In genomic region chr6:55882731-55883595, GRCh38 we compare ENCODE assay signal across 15 cellular contexts. TPM values are rescaled to one million over a fixed set of nuclear protein-coding genes. Genes with fewer than 3 reads are reported as not detected.
DNase-seq lines count a peak whose midpoint lies in the region; ATAC-seq, FAIRE-seq and TF ChIP-seq lines count a peak whose summit lies in the region.
"Had no signal": no experiment of that assay in that cellular context is flagged by ENCODE, and none has a peak within 500 bp of the region (broad histone marks: within the 10 kb centered on the region; RNA-seq: fewer than 3 reads in every experiment).

No MANE protein-coding gene starts in this region.

- in situ Hi-C loops in astrocyte of the spinal cord (cut with HindIII; ENCODE audit: low sequenced_read_pairs) = no loop called here
- in situ Hi-C loops in HepG2 (cut with HindIII; ENCODE audit: extremely low pct_ligation_motif_present, low pct_unique_long_range_greater_than_20kb) = loop anchor here (10.0 kb wide), 1 partner anchor 268 kb away; no protein-coding TSS in a partner anchor

- H2AFZ ChIP-seq in hepatocyte (no peak overlapping the region), HepG2 (ENCODE audit: low read length) (no peak overlapping the region)

- no peak for TF ChIP-seq CTCF in MCF 10A (IDR thresholded peaks at IDR 0.05; ENCODE audit: unreplicated experiment)
- no peak for TF ChIP-seq CTCF in breast epithelium (IDR thresholded peaks at IDR 0.05)
- no peak for TF ChIP-seq CTCF in astrocyte of the spinal cord (IDR thresholded peaks at IDR 0.05; ENCODE audit: low read depth, low read length)
- TF ChIP-seq CTCF in hepatocyte (IDR thresholded peaks at IDR 0.05; ENCODE audit: poor library complexity) = no peak
- no peak for TF ChIP-seq CTCF in upper lobe of right lung (IDR thresholded peaks at IDR 0.05)
- TF ChIP-seq CTCF in HepG2 (CRISPR knock-in tag; IDR thresholded peaks at IDR 0.05) = no peak

- H3K9me2 ChIP-seq in hepatocyte (replicated peaks; ENCODE audit: insufficient read depth) = no peaks in the 10 kb centered on the region

- no peak overlapping the region for H3K9ac ChIP-seq in HepG2 (ENCODE audit: insufficient read depth, low read depth, low read length)
- H3K9ac ChIP-seq: KMS-11 had no signal

- peak; percentile 43 for ATAC-seq in upper lobe of right lung
- ATAC-seq in HepG2 = no peak

- WGBS in hepatocyte (ENCODE audit: low lambda C conversion rate, missing lambda C conversion rate) = 81% methylated on average over 1 of the region's 1 CpG
- WGBS in HepG2 (ENCODE audit: low lambda C conversion rate) = 3% methylated on average over 1 of the region's 1 CpG

- H3K79me2 ChIP-seq in hepatocyte (no peaks in the 10 kb centered on the region), HepG2 (ENCODE audit: insufficient read depth, low read length) (no peaks in the 10 kb centered on the region)

- H3K9me3 ChIP-seq in breast epithelium (no peaks in the 10 kb centered on the region), hepatocyte (ENCODE audit: low read depth) (no peaks in the 10 kb centered on the region), upper lobe of right lung (no peaks in the 10 kb centered on the region), HepG2 (ENCODE audit: low read length) (no peaks in the 10 kb centered on the region)

- H3K36me3 ChIP-seq in breast epithelium (no peaks in the 10 kb centered on the region), hepatocyte (replicated peaks; ENCODE audit: insufficient read depth, low read depth) (no peaks in the 10 kb centered on the region), upper lobe of right lung (no peaks in the 10 kb centered on the region), HepG2 (replicated peaks in 1 of 2; ENCODE audit: control insufficient read depth in 1 of 2, insufficient read depth in 2 of 2, low read length in 2 of 2) (no peaks in the 10 kb centered on the region)

- peak overlapping the region in 1 of 2 donors; percentile 28 for H3K27ac ChIP-seq in breast epithelium
- H3K27ac ChIP-seq in hepatocyte = no peak overlapping the region
- peak overlapping the region; percentile 15 for H3K27ac ChIP-seq in upper lobe of right lung
- H3K27ac ChIP-seq in HepG2 (ENCODE audit: extremely low read length, insufficient read depth, low read length) = no peak overlapping the region
- H3K27ac ChIP-seq: KMS-11 had no signal

- DNase-seq in MCF 10A (ENCODE audit: unreplicated experiment) (peak; percentile 93), breast epithelium (ENCODE audit: low spot score in 2 of 2) (no peak), astrocyte of the spinal cord (ENCODE audit: low read depth, low spot score) (peak; percentile 83), hepatocyte (ENCODE audit: low spot score) (peak; percentile 15), upper lobe of right lung (no peak), HepG2 (ENCODE audit: low spot score) (no peak), cortex of kidney (lab: John Stamatoyannopoulos, UW) (no peak)
- DNase-seq in effector CD8-positive, alpha-beta T cell (lab: John Stamatoyannopoulos, UW) = no peak
- DNase-seq: 8988T; activated T-cell treated with anti-CD3 and anti-CD28 coated beads, Interleukin-2, amount 50 U/mL, for 48 hours; NCI-H524; stimulated activated CD4-positive, alpha-beta T cell treated with anti-CD3 and anti-CD28 coated beads, Interleukin-15, amount 100 ng/mL, for 24 hours; stimulated activated naive CD4-positive, alpha-beta T cell treated with Interleukin-2 at 50 U/mL for 16 hours had no signal

- peak overlapping the region; percentile 4 for H3K4me3 Mint-ChIP-seq in MCF 10A (ENCODE audit: unreplicated experiment)

- no peaks in the 10 kb centered on the region for H3K27me3 Mint-ChIP-seq in MCF 10A (ENCODE audit: insufficient read depth, unreplicated experiment)

- H3K4me1 ChIP-seq in breast epithelium (no peaks in the 10 kb centered on the region), hepatocyte (ENCODE audit: insufficient read depth) (peaks cover 7% of the 10 kb centered on the region), upper lobe of right lung (peaks cover 5% of the 10 kb centered on the region), HepG2 (ENCODE audit: insufficient read depth, low read length) (peaks cover 15% of the 10 kb centered on the region)

- TF ChIP-seq POLR2A in breast epithelium (IDR thresholded peaks at IDR 0.05) (no peak), HepG2 (IDR thresholded peaks at IDR 0.05; ENCODE audit: insufficient read depth in 1 of 2, low read depth in 2 of 2, low read length in 2 of 2) (no peak)

- intact Hi-C loops in MCF 10A (cut with micrococcal nuclease) = loop anchor here (2.0 to 10.0 kb wide), 5 partner anchors 70 to 412 kb away; no protein-coding TSS in a partner anchor
- intact Hi-C loops in breast epithelium (cut with DNase I; ENCODE audit: low total_unique reads) = no loop called here
- intact Hi-C loops in upper lobe of right lung (cut with DNase I) = no loop called here
- intact Hi-C loops in HepG2 (cut with micrococcal nuclease; ENCODE audit: unreplicated experiment) = no loop called here

- H3K36me3 Mint-ChIP-seq in MCF 10A (ENCODE audit: insufficient read depth, unreplicated experiment) = no peaks in the 10 kb centered on the region

- CTCF ChIA-PET in MCF 10A (lab: Yijun Ruan, JAX) (interaction anchor here (0.5 to 9.6 kb wide), 5 partner anchors 51 to 437 kb away, joined by 3 to 77 read pairs (median 5); no protein-coding TSS in a partner anchor), HepG2 (lab: Yijun Ruan, JAX; ENCODE audit: low intra/inter-chr PET ratio, low total read pairs) (no interaction called here)

- POLR2A ChIA-PET in MCF 10A (lab: Yijun Ruan, JAX) (interaction anchor here (0.8 to 4.2 kb wide), 8 partner anchors 14 to 606 kb away, joined by 3 to 24 read pairs (median 3); no protein-coding TSS in a partner anchor), HepG2 (lab: Yijun Ruan, JAX) (no interaction called here)

- no peak for FAIRE-seq in HepG2 (lab: Jason Lieb, UNC)

- H3K27ac Mint-ChIP-seq in MCF 10A (ENCODE audit: low read depth, unreplicated experiment) = peak overlapping the region; percentile 32

- H3K4me3 ChIP-seq in breast epithelium (no peak overlapping the region), astrocyte of the spinal cord (ENCODE audit: low read depth, low read length) (no peak overlapping the region), hepatocyte (no peak overlapping the region), upper lobe of right lung (no peak overlapping the region), HepG2 (replicated peaks in 1 of 3; ENCODE audit: insufficient read depth in 1 of 3, low read depth in 2 of 3, low read length in 3 of 3) (no peak overlapping the region)

- no peak overlapping the region for H3K4me2 ChIP-seq in hepatocyte
- no peak overlapping the region for H3K4me2 ChIP-seq in HepG2 (ENCODE audit: low read depth, low read length)
- H3K4me2 ChIP-seq: KMS-11 had no signal

- no peaks in the 10 kb centered on the region for H3K9me3 Mint-ChIP-seq in MCF 10A (ENCODE audit: unreplicated experiment)

- H3K27me3 ChIP-seq in breast epithelium (no peaks in the 10 kb centered on the region), hepatocyte (no peaks in the 10 kb centered on the region), upper lobe of right lung (no peaks in the 10 kb centered on the region), HepG2 (ENCODE audit: control insufficient read depth in 1 of 2, insufficient read depth in 2 of 2, low read length in 2 of 2) (no peaks in the 10 kb centered on the region)

- TF ChIP-seq EP300 in HepG2 (IDR thresholded peaks at IDR 0.05; ENCODE audit: low read depth in 2 of 2, low read length in 2 of 2) = no peak
- no peak for TF ChIP-seq EP300 in HepG2 (CRISPR knock-in tag; IDR thresholded peaks at IDR 0.05; ENCODE audit: borderline replicate concordance)

- H4K20me1 ChIP-seq in hepatocyte (ENCODE audit: insufficient read depth, poor library complexity, severe bottlenecking) (no peaks in the 10 kb centered on the region), HepG2 (ENCODE audit: insufficient read depth, low read length) (no peaks in the 10 kb centered on the region)

- H3K4me1 Mint-ChIP-seq in MCF 10A (ENCODE audit: insufficient read depth, unreplicated experiment) = peaks cover 20% of the 10 kb centered on the region

- no peak for TF ChIP-seq RAD21 in HepG2 (CRISPR knock-in tag; IDR thresholded peaks at IDR 0.05)

- BruUV-seq in MCF 10A (replicated peaks; lab: Mats Ljungman, UMichigan) (no TSS peak), HepG2 (replicated peaks; lab: Mats Ljungman, UMichigan) (no TSS peak)

TF ChIP-seq in HepG2, 621 proteins besides CTCF, POLR2A, EP300 and RAD21 (continues in another document):
- no peak for TF ChIP-seq EHMT2 (IDR thresholded peaks at IDR 0.05; ENCODE audit: borderline replicate concordance, low read depth, low read length)
- no peak for TF ChIP-seq ASH2L (IDR thresholded peaks at IDR 0.05; ENCODE audit: insufficient read length, low read depth, low read length)
- TF ChIP-seq ZSCAN21 (CRISPR knock-in tag; IDR thresholded peaks at IDR 0.05; ENCODE audit: borderline replicate concordance) = no peak
- TF ChIP-seq NFE2 (CRISPR knock-in tag; IDR thresholded peaks at IDR 0.05) = no peak
- TF ChIP-seq ZSCAN30 (CRISPR knock-in tag; IDR thresholded peaks at IDR 0.05) = no peak

RNA-seq across cellular contexts. Expression of gene BMP5, which starts 7.6 kb away (rescaled TPM):
- total RNA-seq in MCF 10A (2022) (not detected in 2 replicates), breast epithelium (1 to 10 TPM in 2 of 3 donors, under 1 TPM in 1; 0.96 to 5.1 (median 1.3) TPM), hepatocyte (26.5 and 38.3 TPM in 2 replicates), upper lobe of right lung (14.4 TPM), HepG2 (2016; rRNA removed; fragmentation: Illumina TruSeq; extraction: Trizol) (not detected in 2 replicates)
- polyA plus RNA-seq in hepatocyte (9.5 and 11.1 TPM in 2 replicates), HepG2 (2011; rRNA removed) (not detected in 2 replicates)
- total RNA-seq in HepG2 (2016; cell fraction: cytosol; rRNA removed; fragmentation: Illumina TruSeq; extraction: Trizol; ENCODE audit: low read depth) = not detected in 2 replicates
- not detected in 2 replicates for total RNA-seq in HepG2 (2016; cell fraction: insoluble cytoplasmic fraction; rRNA removed; fragmentation: Illumina TruSeq; extraction: Trizol)
- total RNA-seq in HepG2 (2016; cell fraction: membrane; rRNA removed; fragmentation: Illumina TruSeq; extraction: Trizol) = not detected in 2 replicates
- total RNA-seq in HepG2 (2016; cell fraction: nucleus; rRNA removed; fragmentation: Illumina TruSeq; extraction: Trizol) = not detected in 2 replicates
- polyA plus RNA-seq in HepG2 (2011; cell fraction: cytosol; rRNA removed) = not detected in 2 replicates
- not detected in 2 replicates for polyA plus RNA-seq in HepG2 (2011; cell fraction: nucleus; rRNA removed)
- polyA plus RNA-seq in HepG2 (2012) = not detected in 2 replicates
- not detected in 2 replicates for polyA plus RNA-seq in HepG2 (2016; cell fraction: cytosol; fragmentation: Illumina TruSeq; extraction: Trizol; ENCODE audit: low read depth)
- polyA plus RNA-seq in HepG2 (2016; cell fraction: insoluble cytoplasmic fraction; fragmentation: Illumina TruSeq; extraction: Trizol; ENCODE audit: low read depth) = not detected in 2 replicates
- not detected in 2 replicates for polyA plus RNA-seq in HepG2 (2016; cell fraction: membrane; fragmentation: Illumina TruSeq; extraction: Trizol; ENCODE audit: low read depth)
- not detected in 2 replicates for polyA plus RNA-seq in HepG2 (2016; cell fraction: nucleus; fragmentation: Illumina TruSeq; extraction: Trizol; ENCODE audit: insufficient read depth, low read depth)
- 21.4 TPM in 1 of 2 replicates, not detected in the other for polyA minus RNA-seq in HepG2 (2011; rRNA and poly(A)+ RNA removed; ENCODE audit: low replicate concordance)
- polyA minus RNA-seq in HepG2 (2011; cell fraction: cytosol; rRNA and poly(A)+ RNA removed) = 0.10 and 0.18 TPM in 2 replicates
- polyA minus RNA-seq in HepG2 (2011; cell fraction: nucleus; rRNA and poly(A)+ RNA removed) = 0.39 TPM in 1 of 2 replicates, not detected in the other
- total RNA-seq: mononuclear cell had no signal

Comparison
In these comparisons a context has a peak if more than half of its experiments do, and no peak if none do; other contexts are left out.
1. DNase-seq: peak in MCF 10A (single experiment), astrocyte of the spinal cord (single experiment) and hepatocyte (single experiment); none in breast epithelium (0 of 2), upper lobe of right lung (single experiment), effector CD8-positive, alpha-beta T cell (single experiment), HepG2 (single experiment) and cortex of kidney (single experiment).